ENCODE assay signal across 9 cellular contexts in the genomic region with DNA sequence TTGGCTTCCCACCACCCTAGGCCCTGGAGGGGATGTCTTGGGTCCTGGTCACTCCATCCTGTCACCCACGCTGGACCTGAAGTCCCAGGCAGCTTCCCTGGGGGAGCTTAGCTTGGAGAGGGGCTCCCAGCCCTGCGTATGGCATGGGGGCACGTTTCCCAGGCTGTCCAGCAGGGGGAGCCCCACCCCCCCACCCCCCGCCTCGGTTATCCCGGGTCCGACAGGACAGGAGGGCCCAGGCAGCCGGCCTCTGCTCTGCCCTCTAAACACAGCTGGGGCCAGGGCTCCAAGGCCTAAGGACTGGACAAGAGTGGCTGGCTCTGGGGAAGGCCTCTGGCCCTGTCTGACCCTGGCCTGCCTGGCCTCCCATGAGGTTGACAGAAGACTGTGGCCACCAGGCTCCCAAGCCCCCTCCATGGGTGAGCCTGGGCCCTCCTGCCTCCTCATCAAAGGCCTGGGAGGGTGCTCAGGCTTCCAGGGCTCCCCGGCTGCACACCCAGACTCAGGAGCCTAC.
DNase-seq lines count a peak whose midpoint lies in the region; ATAC-seq, FAIRE-seq and TF ChIP-seq lines count a peak whose summit lies in the region.
"Had no signal": no experiment of that assay in that cellular context is flagged by ENCODE, and none has a peak within 500 bp of the region (broad histone marks: within the 10 kb centered on the region; RNA-seq: fewer than 3 reads in every experiment).

No MANE protein-coding gene starts in this region.

- intact Hi-C loops in left colon (cut with DNase I, micrococcal nuclease), result no loop called here

- no peak for ATAC-seq in left colon

- H3K4me3 ChIP-seq in choroid plexus epithelial cell (ENCODE audit: low read depth, low read length) (no peak overlapping the region), neutrophil (ENCODE audit: low read depth in 1 of 2, low read length in 1 of 2) (no peak overlapping the region)

- no peaks in the 10 kb centered on the region for H3K9me3 ChIP-seq in neutrophil

- no peak overlapping the region for H3K27ac ChIP-seq in neutrophil

- TF ChIP-seq CTCF in choroid plexus epithelial cell (conservative IDR thresholded peaks at IDR 0.05; ENCODE audit: low read depth, low read length) (peak; percentile 52), neutrophil (IDR thresholded peaks at IDR 0.05) (peak; percentile 58)

- H3K27me3 ChIP-seq in neutrophil, result no peaks in the 10 kb centered on the region

- peak; percentile 27 for DNase-seq in DMS 273 (lab: John Stamatoyannopoulos, UW; ENCODE audit: unreplicated experiment)
- no peak for DNase-seq in DMS 273 treated with DMSO at 0.1 percent for 48 hours (lab: John Stamatoyannopoulos, UW)
- peak; percentile 39 for DNase-seq in HTR-8/SVneo (ENCODE audit: insufficient read length, low spot score)
- no peak for DNase-seq in choroid plexus epithelial cell (ENCODE audit: low read depth)
- DNase-seq in RKO (ENCODE audit: low spot score), result no peak
- DNase-seq in NCI-H1105 treated with DMSO at 0.1 percent for 48 hours (lab: John Stamatoyannopoulos, UW), result no peak
- no peak for DNase-seq in left colon

- H3K36me3 ChIP-seq in neutrophil, result no peaks in the 10 kb centered on the region

- FAIRE-seq in HTR-8/SVneo (lab: Jason Lieb, UNC), result no peak
- FAIRE-seq: A204.1 had no signal

- H3K4me1 ChIP-seq in neutrophil (ENCODE audit: control insufficient read depth in 1 of 2, insufficient read depth in 1 of 2, low read depth in 1 of 2, low read length in 1 of 2), result no peaks in the 10 kb centered on the region

Comparison
In these comparisons a context has a peak if more than half of its experiments do, and no peak if none do; other contexts are left out.
1. DNase-seq: peak in DMS 273 (single experiment) and HTR-8/SVneo (single experiment); none in DMS 273 treated with DMSO at 0.1 percent for 48 hours (single experiment), choroid plexus epithelial cell (single experiment), RKO (single experiment), NCI-H1105 treated with DMSO at 0.1 percent for 48 hours (single experiment) and left colon (0 of 2).